1 cellular context compared by ENCODE assay signal in the genomic region with DNA sequence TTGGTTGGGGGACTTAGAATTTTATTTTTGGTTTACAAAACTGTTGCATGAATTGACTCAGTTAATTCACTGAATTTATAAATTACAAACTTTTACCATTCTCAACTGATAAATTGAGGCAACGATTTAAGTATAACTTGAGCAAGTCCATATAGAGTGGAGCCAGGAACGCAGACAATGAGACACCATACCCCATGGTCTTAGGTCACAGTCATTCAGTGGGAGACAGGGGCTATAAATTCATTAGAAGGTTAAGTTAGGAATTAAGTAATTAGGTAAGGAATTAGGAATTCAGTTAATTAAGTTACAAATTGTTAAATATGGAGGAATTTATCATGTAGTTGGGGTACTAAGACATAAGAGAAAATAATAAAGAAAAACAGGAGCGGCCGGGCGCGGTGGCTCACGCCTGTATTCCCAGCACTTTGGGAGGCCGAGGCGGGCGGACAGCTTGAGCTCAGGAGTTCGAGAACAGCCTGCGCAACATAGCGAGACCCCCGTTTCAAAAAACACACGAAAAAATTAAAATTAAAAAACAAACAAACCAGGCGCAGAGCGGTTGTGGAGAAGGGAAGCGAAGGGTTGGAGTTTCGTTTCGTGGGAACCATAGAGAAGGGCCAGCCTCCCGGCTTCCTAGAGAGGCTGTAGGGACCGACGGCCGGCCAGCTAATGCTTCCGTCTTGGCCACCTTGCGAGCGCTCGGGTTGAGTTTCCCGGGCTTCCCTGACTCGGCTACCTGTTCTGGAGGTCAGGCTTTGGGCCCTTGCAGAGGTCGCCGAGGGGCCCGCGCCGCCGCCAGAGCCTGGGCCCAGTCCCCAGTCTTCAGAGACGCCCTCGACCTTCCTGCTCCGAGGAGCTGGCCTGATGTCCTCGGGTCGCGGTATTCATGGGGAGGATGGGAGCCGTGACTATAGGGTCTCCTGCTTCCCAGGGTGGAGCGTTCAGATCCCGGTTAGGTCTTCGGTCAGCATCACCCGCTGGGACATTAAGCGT.
A peak's percentile ranks its signal among the peaks of the same experiment; 100 is the strongest.
TF ChIP-seq lines count a peak whose summit lies in the region.

Gene ZNF619, plus strand, starts transcription at position 645 of the 993 bp plus-strand sequence. CDS start 858 bp downstream, outside the sequence.

TF ChIP-seq in GM12878, 131 proteins besides CTCF, POLR2A, EP300 and RAD21 (continued from another document and continues in another):
- TF ChIP-seq, protein P1, sequence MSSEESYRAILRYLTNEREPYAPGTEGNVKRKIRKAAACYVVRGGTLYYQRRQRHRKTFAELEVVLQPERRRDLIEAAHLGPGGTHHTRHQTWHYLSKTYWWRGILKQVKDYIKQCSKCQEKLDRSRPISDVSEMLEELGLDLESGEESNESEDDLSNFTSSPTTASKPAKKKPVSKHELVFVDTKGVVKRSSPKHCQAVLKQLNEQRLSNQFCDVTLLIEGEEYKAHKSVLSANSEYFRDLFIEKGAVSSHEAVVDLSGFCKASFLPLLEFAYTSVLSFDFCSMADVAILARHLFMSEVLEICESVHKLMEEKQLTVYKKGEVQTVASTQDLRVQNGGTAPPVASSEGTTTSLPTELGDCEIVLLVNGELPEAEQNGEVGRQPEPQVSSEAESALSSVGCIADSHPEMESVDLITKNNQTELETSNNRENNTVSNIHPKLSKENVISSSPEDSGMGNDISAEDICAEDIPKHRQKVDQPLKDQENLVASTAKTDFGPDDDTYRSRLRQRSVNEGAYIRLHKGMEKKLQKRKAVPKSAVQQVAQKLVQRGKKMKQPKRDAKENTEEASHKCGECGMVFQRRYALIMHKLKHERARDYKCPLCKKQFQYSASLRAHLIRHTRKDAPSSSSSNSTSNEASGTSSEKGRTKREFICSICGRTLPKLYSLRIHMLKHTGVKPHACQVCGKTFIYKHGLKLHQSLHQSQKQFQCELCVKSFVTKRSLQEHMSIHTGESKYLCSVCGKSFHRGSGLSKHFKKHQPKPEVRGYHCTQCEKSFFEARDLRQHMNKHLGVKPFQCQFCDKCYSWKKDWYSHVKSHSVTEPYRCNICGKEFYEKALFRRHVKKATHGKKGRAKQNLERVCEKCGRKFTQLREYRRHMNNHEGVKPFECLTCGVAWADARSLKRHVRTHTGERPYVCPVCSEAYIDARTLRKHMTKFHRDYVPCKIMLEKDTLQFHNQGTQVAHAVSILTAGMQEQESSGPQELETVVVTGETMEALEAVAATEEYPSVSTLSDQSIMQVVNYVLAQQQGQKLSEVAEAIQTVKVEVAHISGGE (CRISPR knock-in tag; IDR thresholded peaks at IDR 0.05) = no peak
- no peak for TF ChIP-seq ZNF384 (IDR thresholded peaks at IDR 0.05; ENCODE audit: borderline replicate concordance, low read depth, low read length)
- TF ChIP-seq MEF2A (IDR thresholded peaks at IDR 0.05; ENCODE audit: insufficient read depth, low read depth, low read length) = no peak
- TF ChIP-seq BMI1 (IDR thresholded peaks at IDR 0.05; ENCODE audit: borderline replicate concordance) = no peak
- peak; percentile 78; the same call in 1 of the 2 replicates for TF ChIP-seq TAF1 (IDR thresholded peaks at IDR 0.05; ENCODE audit: borderline replicate concordance, low read depth, low read length)
- TF ChIP-seq, protein P2, sequence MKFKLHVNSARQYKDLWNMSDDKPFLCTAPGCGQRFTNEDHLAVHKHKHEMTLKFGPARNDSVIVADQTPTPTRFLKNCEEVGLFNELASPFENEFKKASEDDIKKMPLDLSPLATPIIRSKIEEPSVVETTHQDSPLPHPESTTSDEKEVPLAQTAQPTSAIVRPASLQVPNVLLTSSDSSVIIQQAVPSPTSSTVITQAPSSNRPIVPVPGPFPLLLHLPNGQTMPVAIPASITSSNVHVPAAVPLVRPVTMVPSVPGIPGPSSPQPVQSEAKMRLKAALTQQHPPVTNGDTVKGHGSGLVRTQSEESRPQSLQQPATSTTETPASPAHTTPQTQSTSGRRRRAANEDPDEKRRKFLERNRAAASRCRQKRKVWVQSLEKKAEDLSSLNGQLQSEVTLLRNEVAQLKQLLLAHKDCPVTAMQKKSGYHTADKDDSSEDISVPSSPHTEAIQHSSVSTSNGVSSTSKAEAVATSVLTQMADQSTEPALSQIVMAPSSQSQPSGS (IDR thresholded peaks at IDR 0.05; ENCODE audit: low read length) = no peak
- no peak for TF ChIP-seq FOXK2 (IDR thresholded peaks at IDR 0.05)
- no peak for TF ChIP-seq CBX3 (IDR thresholded peaks at IDR 0.05; ENCODE audit: borderline replicate concordance, low read depth)
- TF ChIP-seq SREBF1 (IDR thresholded peaks at IDR 0.05; ENCODE audit: low read length) = no peak
- no peak for TF ChIP-seq NR2C2 (IDR thresholded peaks at IDR 0.05; ENCODE audit: borderline replicate concordance, control insufficient read depth, insufficient read length, low read depth)
- peak in 1 of 2 experiments; percentile 58; a peak in 2 of 3 replicates for TF ChIP-seq EGR1 (IDR thresholded peaks at IDR 0.05; ENCODE audit: borderline replicate concordance in 1 of 2, low read depth in 2 of 2, low read length in 2 of 2)
- TF ChIP-seq, protein P3, sequence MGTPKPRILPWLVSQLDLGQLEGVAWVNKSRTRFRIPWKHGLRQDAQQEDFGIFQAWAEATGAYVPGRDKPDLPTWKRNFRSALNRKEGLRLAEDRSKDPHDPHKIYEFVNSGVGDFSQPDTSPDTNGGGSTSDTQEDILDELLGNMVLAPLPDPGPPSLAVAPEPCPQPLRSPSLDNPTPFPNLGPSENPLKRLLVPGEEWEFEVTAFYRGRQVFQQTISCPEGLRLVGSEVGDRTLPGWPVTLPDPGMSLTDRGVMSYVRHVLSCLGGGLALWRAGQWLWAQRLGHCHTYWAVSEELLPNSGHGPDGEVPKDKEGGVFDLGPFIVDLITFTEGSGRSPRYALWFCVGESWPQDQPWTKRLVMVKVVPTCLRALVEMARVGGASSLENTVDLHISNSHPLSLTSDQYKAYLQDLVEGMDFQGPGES (IDR thresholded peaks at IDR 0.05) = no peak
- TF ChIP-seq MXI1 (IDR thresholded peaks at IDR 0.05; ENCODE audit: low read depth, low read length) = no peak
- TF ChIP-seq IRF4 (IDR thresholded peaks at IDR 0.05; ENCODE audit: low read depth, low read length) = no peak
- no peak for TF ChIP-seq SRF (IDR thresholded peaks at IDR 0.05; ENCODE audit: low read depth in 2 of 2, low read length in 2 of 2)
- no peak for TF ChIP-seq EED (IDR thresholded peaks at IDR 0.05; ENCODE audit: low read depth)
- no peak for TF ChIP-seq MTA3 (IDR thresholded peaks at IDR 0.05; ENCODE audit: borderline replicate concordance, low read length)
- TF ChIP-seq NBN (IDR thresholded peaks at IDR 0.05) = 0 out of 2 replicates have a peak, but pooled peaks have one; percentile 43
- no peak for TF ChIP-seq KAT2A (conservative IDR thresholded peaks at IDR 0.05; ENCODE audit: control insufficient read depth, low read depth, low read length)
- no peak for TF ChIP-seq SMARCA5 (IDR thresholded peaks at IDR 0.05)
- TF ChIP-seq, protein P4, sequence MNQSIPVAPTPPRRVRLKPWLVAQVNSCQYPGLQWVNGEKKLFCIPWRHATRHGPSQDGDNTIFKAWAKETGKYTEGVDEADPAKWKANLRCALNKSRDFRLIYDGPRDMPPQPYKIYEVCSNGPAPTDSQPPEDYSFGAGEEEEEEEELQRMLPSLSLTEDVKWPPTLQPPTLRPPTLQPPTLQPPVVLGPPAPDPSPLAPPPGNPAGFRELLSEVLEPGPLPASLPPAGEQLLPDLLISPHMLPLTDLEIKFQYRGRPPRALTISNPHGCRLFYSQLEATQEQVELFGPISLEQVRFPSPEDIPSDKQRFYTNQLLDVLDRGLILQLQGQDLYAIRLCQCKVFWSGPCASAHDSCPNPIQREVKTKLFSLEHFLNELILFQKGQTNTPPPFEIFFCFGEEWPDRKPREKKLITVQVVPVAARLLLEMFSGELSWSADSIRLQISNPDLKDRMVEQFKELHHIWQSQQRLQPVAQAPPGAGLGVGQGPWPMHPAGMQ (IDR thresholded peaks at IDR 0.05; ENCODE audit: borderline replicate concordance) = no peak
- no peak for TF ChIP-seq YBX1 (IDR thresholded peaks at IDR 0.05)
- peak; percentile 69; the same call in 1 of the 2 replicates for TF ChIP-seq YY1 (IDR thresholded peaks at IDR 0.05; ENCODE audit: low read depth, low read length)
- no peak for TF ChIP-seq NFIC (IDR thresholded peaks at IDR 0.05; ENCODE audit: low read depth, low read length)
- TF ChIP-seq CREB1 (IDR thresholded peaks at IDR 0.05; ENCODE audit: low read depth) = no peak
- TF ChIP-seq USF2 (IDR thresholded peaks at IDR 0.05; ENCODE audit: borderline replicate concordance, low read depth, low read length) = no peak
- TF ChIP-seq ZNF687 (IDR thresholded peaks at IDR 0.05) = 0 out of 2 replicates have a peak, but pooled peaks have one; percentile 25
- no peak for TF ChIP-seq EZH2 (IDR thresholded peaks at IDR 0.05; ENCODE audit: borderline replicate concordance, control insufficient read depth, low read depth, low read length)
- TF ChIP-seq SMC3 (IDR thresholded peaks at IDR 0.05; ENCODE audit: borderline replicate concordance, low read length) = no peak
- no peak for TF ChIP-seq BHLHE40 (IDR thresholded peaks at IDR 0.05; ENCODE audit: borderline replicate concordance in 1 of 2, low read depth in 2 of 2, low read length in 1 of 2)
- TF ChIP-seq DPF2 (IDR thresholded peaks at IDR 0.05) = no peak
- no peak for TF ChIP-seq PBX3 (IDR thresholded peaks at IDR 0.05; ENCODE audit: insufficient replicate concordance, low read depth, low read length)
- TF ChIP-seq SIX5 (IDR thresholded peaks at IDR 0.05; ENCODE audit: low read depth, low read length, severe bottlenecking) = no peak
- no peak for TF ChIP-seq BACH1 (IDR thresholded peaks at IDR 0.05; ENCODE audit: borderline replicate concordance)
- no peak for TF ChIP-seq NFYA (IDR thresholded peaks at IDR 0.05; ENCODE audit: borderline replicate concordance, low read depth, low read length)
- TF ChIP-seq HCFC1 (IDR thresholded peaks at IDR 0.05; ENCODE audit: low read length) = no peak; the same call in none of the 2 replicates
- no peak for TF ChIP-seq ASH2L (IDR thresholded peaks at IDR 0.05; ENCODE audit: borderline replicate concordance, low read depth)
- peak; percentile 62; the same call in 1 of the 2 replicates for TF ChIP-seq GABPA (IDR thresholded peaks at IDR 0.05; ENCODE audit: low read depth)
- TF ChIP-seq, protein P5, sequence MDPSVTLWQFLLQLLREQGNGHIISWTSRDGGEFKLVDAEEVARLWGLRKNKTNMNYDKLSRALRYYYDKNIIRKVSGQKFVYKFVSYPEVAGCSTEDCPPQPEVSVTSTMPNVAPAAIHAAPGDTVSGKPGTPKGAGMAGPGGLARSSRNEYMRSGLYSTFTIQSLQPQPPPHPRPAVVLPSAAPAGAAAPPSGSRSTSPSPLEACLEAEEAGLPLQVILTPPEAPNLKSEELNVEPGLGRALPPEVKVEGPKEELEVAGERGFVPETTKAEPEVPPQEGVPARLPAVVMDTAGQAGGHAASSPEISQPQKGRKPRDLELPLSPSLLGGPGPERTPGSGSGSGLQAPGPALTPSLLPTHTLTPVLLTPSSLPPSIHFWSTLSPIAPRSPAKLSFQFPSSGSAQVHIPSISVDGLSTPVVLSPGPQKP (IDR thresholded peaks at IDR 0.05; ENCODE audit: low read depth, low read length) = no peak
- TF ChIP-seq POLR2AphosphoS5 (IDR thresholded peaks at IDR 0.05; ENCODE audit: low read length) = peak; percentile 78
- TF ChIP-seq, protein P6, sequence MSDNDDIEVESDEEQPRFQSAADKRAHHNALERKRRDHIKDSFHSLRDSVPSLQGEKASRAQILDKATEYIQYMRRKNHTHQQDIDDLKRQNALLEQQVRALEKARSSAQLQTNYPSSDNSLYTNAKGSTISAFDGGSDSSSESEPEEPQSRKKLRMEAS (IDR thresholded peaks at IDR 0.05; ENCODE audit: low read depth, low read length) = no peak
